ENCODE assay signal across 25 cellular contexts in genomic region chr15:29071907-29072273, GRCh38.
DNase-seq lines count a peak whose midpoint lies in the region; ATAC-seq and TF ChIP-seq lines count a peak whose summit lies in the region.
"Had no signal": no experiment of that assay in that cellular context is flagged by ENCODE, and none has a peak within 500 bp of the region (broad histone marks: within the 10 kb centered on the region; RNA-seq: fewer than 3 reads in every experiment).

No MANE protein-coding gene starts in this region.

- ATAC-seq in GM21447 (IDR thresholded peaks at IDR 0.05; ENCODE audit: unreplicated experiment): no peak
- ATAC-seq: CD8-positive, alpha-beta T cell; PC-3; SK-N-SH treated with all-trans-retinoic acid at 6 μM for 48 hours had no signal

- WGBS in spleen, 5 donors: 88 to 95% (median 92%) methylated on average over 6 of the region's 6 CpGs

- no peak overlapping the region for H3K4me3 ChIP-seq in spleen
- H3K4me3 ChIP-seq: SJCRH30 had no signal

- intact Hi-C loops in spleen (cut with DNase I; ENCODE audit: low total_unique reads): no loop called here

- H3K4me1 ChIP-seq in spleen: no peaks in the 10 kb centered on the region
- H3K4me1 ChIP-seq: Caco-2, SJCRH30 had no signal

- DNase-seq in caudate nucleus (lab: John Stamatoyannopoulos, UW): no peak
- DNase-seq in islet precursor cell: peak; percentile 20
- peak; percentile 32 for DNase-seq in spleen
- DNase-seq in effector CD4-positive, alpha-beta T cell: no peak
- no peak for DNase-seq in SIG-M5 (lab: John Stamatoyannopoulos, UW)
- no peak for DNase-seq in DMS114 treated with DMSO at 0.1 percent for 48 hours (lab: John Stamatoyannopoulos, UW; ENCODE audit: unreplicated experiment)
- DNase-seq: Caco-2; CD8-positive, alpha-beta T cell; DMS79; EL; GF-D8; KBM-7; NCI-H1105 treated with DMSO at 0.1 percent for 48 hours; NCI-H146; NCI-H1930; NCI-H2107; NCI-H446; NCI-H526; NCI-H82; NK-92 treated with Interleukin-12 subunit alpha and Interleukin-12 subunit beta, amount 100 ng/mL, for 24 hours; PC-3; SJCRH30 had no signal

- no peaks in the 10 kb centered on the region for H3K27me3 ChIP-seq in spleen (replicated peaks in 1 of 7)
- H3K27me3 ChIP-seq: SJCRH30 had no signal

- peaks cover 0 to 13% (median 8%) of the 10 kb centered on the region in 8 donors for H3K9me3 ChIP-seq in spleen
- H3K9me3 ChIP-seq: Caco-2, SJCRH30 had no signal

- no peak for TF ChIP-seq POLR2A in spleen (IDR thresholded peaks at IDR 0.05)

- TF ChIP-seq CTCF in spleen (IDR thresholded peaks at IDR 0.05 in 8 of 11, conservative IDR thresholded peaks at IDR 0.05 in 3 of 11): no peak

- peak overlapping the region; percentile 96 for H3K27ac ChIP-seq in caudate nucleus (ENCODE audit: low read depth, low read length)
- H3K27ac ChIP-seq in spleen: no peak overlapping the region
- H3K27ac ChIP-seq: C4-2B, SJCRH30 had no signal

- H3K36me3 ChIP-seq in spleen: no peaks in the 10 kb centered on the region
- H3K36me3 ChIP-seq: SJCRH30 had no signal

Comparison
In these comparisons a context has a peak if more than half of its experiments do, and no peak if none do; other contexts are left out.
1. DNase-seq: peak in islet precursor cell (single experiment) and spleen (single experiment); none in caudate nucleus (0 of 61), effector CD4-positive, alpha-beta T cell (single experiment), SIG-M5 (single experiment) and DMS114 treated with DMSO at 0.1 percent for 48 hours (single experiment).